ENCODE assay signal across 43 cellular contexts in the genomic region with DNA sequence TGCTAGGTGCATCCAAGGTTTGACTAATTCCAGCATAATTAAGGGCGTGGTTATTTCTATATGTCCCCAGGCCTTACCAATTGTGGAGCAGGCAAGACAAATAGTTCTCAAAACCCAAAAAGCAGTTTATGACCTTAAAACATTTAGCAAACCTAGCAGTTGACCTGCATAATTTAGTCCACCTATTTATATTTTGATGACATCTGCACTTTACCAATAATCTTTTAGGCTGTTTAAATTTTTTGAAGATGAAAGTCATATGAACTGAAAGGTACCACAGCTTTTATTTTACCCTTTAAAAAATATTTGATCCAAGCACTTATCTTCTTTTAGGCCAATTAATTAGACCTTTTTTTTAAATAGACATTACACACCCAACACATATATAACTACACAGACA. TPM values are rescaled to one million over a fixed set of nuclear protein-coding genes. Genes with fewer than 3 reads are reported as not detected.
"Had no signal": no experiment of that assay in that cellular context is flagged by ENCODE, and none has a peak within 500 bp of the region (broad histone marks: within the 10 kb centered on the region; RNA-seq: fewer than 3 reads in every experiment).

No MANE protein-coding gene starts in this region.

- H3K9me3 Mint-ChIP-seq: activated naive CD4-positive, alpha-beta T cell treated with anti-CD3 and anti-CD28 coated beads for 36 hours; activated naive CD4-positive, alpha-beta T cell treated with anti-CD3 and anti-CD28 coated beads, Interleukin-2, amount 50 U/mL, for 24 hours; activated naive CD8-positive, alpha-beta T cell treated with anti-CD3 and anti-CD28 coated beads for 36 hours; activated T-cell treated with anti-CD3 and anti-CD28 coated beads, Interleukin-2, amount 50 U/mL, for 4 hours; activated T-helper 1 cell treated with anti-CD3 and anti-CD28 coated beads, Interleukin-12 subunit alpha, Interleukin-12 subunit beta, Interleukin-2, Interleukin-4 antibody, amounts not matched to agents 30 ng/mL and 10 ng/mL and 1 ng/mL, durations not matched to agents 14 hours and 24 hours and 36 hours; activated T-helper 2 cell treated with anti-CD3 and anti-CD28 coated beads, Interferon-gamma antibody, Interleukin-2, Interleukin-4, amounts not matched to agents 10 μg/mL and 5 μg/mL and 100 μg/mL, durations not matched to agents 14 hours and 24 hours and 36 hours; central memory CD8-positive, alpha-beta T cell had no signal

- H3K9me3 ChIP-seq: adrenal gland, ascending aorta, body of pancreas had no signal

- H3K4me1 Mint-ChIP-seq: activated naive CD4-positive, alpha-beta T cell treated with anti-CD3 and anti-CD28 coated beads, Interleukin-2, amount 10 ng/mL, durations not matched to agents 7 days and 5 days; activated naive CD4-positive, alpha-beta T cell treated with anti-CD3 and anti-CD28 coated beads, Interleukin-2, amount 50 U/mL, for 24 hours; activated naive CD8-positive, alpha-beta T cell treated with anti-CD3 and anti-CD28 coated beads for 36 hours; activated naive CD8-positive, alpha-beta T cell treated with anti-CD3 and anti-CD28 coated beads, Interleukin-2, amount 10 ng/mL, durations not matched to agents 7 days and 5 days; activated T-helper 17 cell treated with anti-CD3 and anti-CD28 coated beads, Interleukin-2, amount 50 U/mL, for 72 hours; brain; central memory CD8-positive, alpha-beta T cell had no signal

- H3K36me3 Mint-ChIP-seq: activated naive CD4-positive, alpha-beta T cell treated with anti-CD3 and anti-CD28 coated beads, Interleukin-2, amount 10 ng/mL, durations not matched to agents 7 days and 5 days; activated naive CD4-positive, alpha-beta T cell treated with anti-CD3 and anti-CD28 coated beads, Interleukin-2, amount 50 U/mL, for 24 hours; activated naive CD8-positive, alpha-beta T cell; activated naive CD8-positive, alpha-beta T cell treated with anti-CD3 and anti-CD28 coated beads for 36 hours; activated naive CD8-positive, alpha-beta T cell treated with anti-CD3 and anti-CD28 coated beads, Interleukin-2, amount 10 ng/mL, durations not matched to agents 7 days and 5 days; brain had no signal

- H3K4me3 Mint-ChIP-seq: activated naive CD4-positive, alpha-beta T cell treated with anti-CD3 and anti-CD28 coated beads for 36 hours; activated naive CD4-positive, alpha-beta T cell treated with anti-CD3 and anti-CD28 coated beads, Interleukin-2, amount 10 ng/mL, durations not matched to agents 7 days and 5 days; activated naive CD4-positive, alpha-beta T cell treated with anti-CD3 and anti-CD28 coated beads, Interleukin-2, amount 50 U/mL, for 24 hours; activated naive CD8-positive, alpha-beta T cell; activated naive CD8-positive, alpha-beta T cell treated with anti-CD3 and anti-CD28 coated beads for 36 hours; activated naive CD8-positive, alpha-beta T cell treated with anti-CD3 and anti-CD28 coated beads, Interleukin-2, amount 10 ng/mL, durations not matched to agents 7 days and 5 days; activated T-cell treated with anti-CD3 and anti-CD28 coated beads, Interleukin-2, amount 50 U/mL, for 24 hours; activated T-cell treated with anti-CD3 and anti-CD28 coated beads, Interleukin-2, amount 50 U/mL, for 4 hours; activated T-cell treated with anti-CD3 and anti-CD28 coated beads, Interleukin-2, amount 50 U/mL, for 72 hours; activated T-helper 1 cell treated with anti-CD3 and anti-CD28 coated beads, Interleukin-12 subunit alpha, Interleukin-12 subunit beta, Interleukin-2, Interleukin-4 antibody, amounts not matched to agents 30 ng/mL and 10 ng/mL and 1 ng/mL, durations not matched to agents 14 hours and 24 hours and 36 hours; activated T-helper 17 cell treated with anti-CD3 and anti-CD28 coated beads, Interleukin-2, amount 50 U/mL, for 72 hours; brain; central memory CD8-positive, alpha-beta T cell had no signal

- DNase-seq: activated effector memory CD4-positive, alpha-beta T cell treated with anti-CD3 and anti-CD28 coated beads, Interleukin-2, amount 50 U/mL, for 16 hours; activated effector memory CD4-positive, alpha-beta T cell treated with Interleukin-2 at 50 U/mL for 16 hours; activated gamma-delta T cell; activated gamma-delta T cell treated with Interleukin-2 at 50 U/mL for 16 hours; activated naive CD4-positive, alpha-beta T cell; activated naive CD4-positive, alpha-beta T cell treated with anti-CD3 and anti-CD28 coated beads for 36 hours; activated naive CD4-positive, alpha-beta T cell treated with anti-CD3 and anti-CD28 coated beads, Interleukin-2, amount 10 ng/mL, durations not matched to agents 7 days and 5 days; activated naive CD4-positive, alpha-beta T cell treated with anti-CD3 and anti-CD28 coated beads, Interleukin-2, amount 50 U/mL, for 16 hours; activated naive CD4-positive, alpha-beta T cell treated with Interleukin-2 at 50 U/mL for 16 hours; activated naive CD8-positive, alpha-beta T cell treated with anti-CD3 and anti-CD28 coated beads for 36 hours; activated naive CD8-positive, alpha-beta T cell treated with anti-CD3 and anti-CD28 coated beads, Interleukin-2, amount 10 ng/mL, durations not matched to agents 7 days and 5 days; activated T-cell treated with anti-CD3 and anti-CD28 coated beads, Interleukin-2, amount 50 U/mL, for 1 hour; activated T-cell treated with anti-CD3 and anti-CD28 coated beads, Interleukin-2, amount 50 U/mL, for 24 hours; activated T-cell treated with anti-CD3 and anti-CD28 coated beads, Interleukin-2, amount 50 U/mL, for 4 hours; activated T-cell treated with anti-CD3 and anti-CD28 coated beads, Interleukin-2, amount 50 U/mL, for 48 hours; activated T-cell treated with anti-CD3 and anti-CD28 coated beads, Interleukin-2, amount 50 U/mL, for 72 hours; adrenal gland; amniotic stem cell; amygdala; anterior cingulate cortex; aorta; body of pancreas; brain microvascular endothelial cell; caudate nucleus; central memory CD4-positive, alpha-beta T cell; cerebellar nuclear complex had no signal

- H3K27ac ChIP-seq: adrenal gland, ascending aorta, body of pancreas, brain microvascular endothelial cell, breast epithelium, cardiac muscle cell had no signal

- H3K36me3 ChIP-seq: adrenal gland, ascending aorta, brain microvascular endothelial cell, breast epithelium, cardiac muscle cell had no signal

- FAIRE-seq: astrocyte, bronchial epithelial cell had no signal

- H3K4me1 ChIP-seq: adrenal gland, ascending aorta, breast epithelium had no signal

- H3K27ac Mint-ChIP-seq: activated naive CD4-positive, alpha-beta T cell treated with anti-CD3 and anti-CD28 coated beads for 36 hours; activated naive CD4-positive, alpha-beta T cell treated with anti-CD3 and anti-CD28 coated beads, Interleukin-2, amount 10 ng/mL, durations not matched to agents 7 days and 5 days; activated naive CD4-positive, alpha-beta T cell treated with anti-CD3 and anti-CD28 coated beads, Interleukin-2, amount 50 U/mL, for 24 hours; activated naive CD4-positive, alpha-beta T cell treated with anti-CD3 and anti-CD28 coated beads, Interleukin-2, amount 50 U/mL, for 72 hours; activated naive CD8-positive, alpha-beta T cell; activated naive CD8-positive, alpha-beta T cell treated with anti-CD3 and anti-CD28 coated beads for 36 hours; activated naive CD8-positive, alpha-beta T cell treated with anti-CD3 and anti-CD28 coated beads, Interleukin-2, amount 10 ng/mL, durations not matched to agents 7 days and 5 days; activated T-cell treated with anti-CD3 and anti-CD28 coated beads, Interleukin-2, amount 50 U/mL, for 24 hours; activated T-cell treated with anti-CD3 and anti-CD28 coated beads, Interleukin-2, amount 50 U/mL, for 72 hours; activated T-helper 1 cell treated with anti-CD3 and anti-CD28 coated beads, Interleukin-12 subunit alpha, Interleukin-12 subunit beta, Interleukin-2, Interleukin-4 antibody, amounts not matched to agents 30 ng/mL and 10 ng/mL and 1 ng/mL, durations not matched to agents 14 hours and 24 hours and 36 hours; activated T-helper 17 cell treated with anti-CD3 and anti-CD28 coated beads, Interleukin-2, amount 50 U/mL, for 72 hours; activated T-helper 2 cell treated with anti-CD3 and anti-CD28 coated beads, Interferon-gamma antibody, Interleukin-2, Interleukin-4, amounts not matched to agents 10 μg/mL and 5 μg/mL and 100 μg/mL, durations not matched to agents 14 hours and 24 hours and 36 hours; brain had no signal

- H3K27me3 ChIP-seq: adrenal gland, ascending aorta, body of pancreas, brain microvascular endothelial cell, breast epithelium, cardiac muscle cell had no signal

- H3K4me3 ChIP-seq: adrenal gland, ascending aorta, body of pancreas, breast epithelium, cardiac muscle cell had no signal

- ATAC-seq: activated naive CD4-positive, alpha-beta T cell treated with anti-CD3 and anti-CD28 coated beads, Interleukin-2, amount 50 U/mL, for 72 hours; activated T-cell treated with anti-CD3 and anti-CD28 coated beads, Interleukin-2, amount 50 U/mL, for 4 hours; activated T-cell treated with anti-CD3 and anti-CD28 coated beads, Interleukin-2, amount 50 U/mL, for 72 hours; activated T-helper 17 cell treated with anti-CD3 and anti-CD28 coated beads, Interleukin-2, amount 50 U/mL, for 72 hours; body of pancreas had no signal

- H3K27me3 Mint-ChIP-seq: activated naive CD4-positive, alpha-beta T cell treated with anti-CD3 and anti-CD28 coated beads, Interleukin-2, amount 10 ng/mL, durations not matched to agents 7 days and 5 days; activated naive CD8-positive, alpha-beta T cell; activated T-cell treated with anti-CD3 and anti-CD28 coated beads, Interleukin-2, amount 50 U/mL, for 24 hours; brain; central memory CD8-positive, alpha-beta T cell had no signal

RNA-seq across cellular contexts. Expression of a gene that starts 9.8 kb away (rescaled TPM):
- total RNA-seq: activated naive CD4-positive, alpha-beta T cell treated with anti-CD3 and anti-CD28 coated beads for 36 hours; activated naive CD4-positive, alpha-beta T cell treated with anti-CD3 and anti-CD28 coated beads, Interleukin-2, amount 50 U/mL, for 72 hours; activated naive CD8-positive, alpha-beta T cell treated with anti-CD3 and anti-CD28 coated beads for 36 hours; activated naive CD8-positive, alpha-beta T cell treated with anti-CD3 and anti-CD28 coated beads, Interleukin-2, amount 10 ng/mL, durations not matched to agents 7 days and 5 days; activated T-cell treated with anti-CD3 and anti-CD28 coated beads, Interleukin-2, amount 50 U/mL, for 4 hours; activated T-cell treated with anti-CD3 and anti-CD28 coated beads, Interleukin-2, amount 50 U/mL, for 72 hours; activated T-helper 1 cell treated with anti-CD3 and anti-CD28 coated beads, Interleukin-12 subunit alpha, Interleukin-12 subunit beta, Interleukin-2, Interleukin-4 antibody, amounts not matched to agents 30 ng/mL and 10 ng/mL and 1 ng/mL, durations not matched to agents 14 hours and 24 hours and 36 hours; activated T-helper 17 cell treated with anti-CD3 and anti-CD28 coated beads, Interleukin-2, amount 50 U/mL, for 72 hours; activated T-helper 2 cell treated with anti-CD3 and anti-CD28 coated beads, Interferon-gamma antibody, Interleukin-2, Interleukin-4, amounts not matched to agents 10 μg/mL and 5 μg/mL and 100 μg/mL, durations not matched to agents 14 hours and 24 hours and 36 hours; adrenal gland; aorta; ascending aorta; astrocyte; body of pancreas; breast epithelium; bronchial epithelial cell; cardiac muscle cell; cardiac septum; cerebellum; chondrocyte had no signal
- polyA plus RNA-seq: adipose tissue, adrenal gland, aorta, cardiac muscle cell had no signal

RNA-seq across cellular contexts. Expression of a gene that starts 27.6 kb away (rescaled TPM):
- total RNA-seq: activated naive CD4-positive, alpha-beta T cell treated with anti-CD3 and anti-CD28 coated beads for 36 hours; activated naive CD4-positive, alpha-beta T cell treated with anti-CD3 and anti-CD28 coated beads, Interleukin-2, amount 50 U/mL, for 72 hours; activated naive CD8-positive, alpha-beta T cell treated with anti-CD3 and anti-CD28 coated beads, Interleukin-2, amount 10 ng/mL, durations not matched to agents 7 days and 5 days; activated T-helper 1 cell treated with anti-CD3 and anti-CD28 coated beads, Interleukin-12 subunit alpha, Interleukin-12 subunit beta, Interleukin-2, Interleukin-4 antibody, amounts not matched to agents 30 ng/mL and 10 ng/mL and 1 ng/mL, durations not matched to agents 14 hours and 24 hours and 36 hours; activated T-helper 17 cell treated with anti-CD3 and anti-CD28 coated beads, Interleukin-2, amount 50 U/mL, for 72 hours; activated T-helper 2 cell treated with anti-CD3 and anti-CD28 coated beads, Interferon-gamma antibody, Interleukin-2, Interleukin-4, amounts not matched to agents 10 μg/mL and 5 μg/mL and 100 μg/mL, durations not matched to agents 14 hours and 24 hours and 36 hours; astrocyte; breast epithelium; bronchial epithelial cell; cerebellum; chondrocyte had no signal
